Comparison of ENCODE assay signal across 15 cellular contexts in the genomic region with DNA sequence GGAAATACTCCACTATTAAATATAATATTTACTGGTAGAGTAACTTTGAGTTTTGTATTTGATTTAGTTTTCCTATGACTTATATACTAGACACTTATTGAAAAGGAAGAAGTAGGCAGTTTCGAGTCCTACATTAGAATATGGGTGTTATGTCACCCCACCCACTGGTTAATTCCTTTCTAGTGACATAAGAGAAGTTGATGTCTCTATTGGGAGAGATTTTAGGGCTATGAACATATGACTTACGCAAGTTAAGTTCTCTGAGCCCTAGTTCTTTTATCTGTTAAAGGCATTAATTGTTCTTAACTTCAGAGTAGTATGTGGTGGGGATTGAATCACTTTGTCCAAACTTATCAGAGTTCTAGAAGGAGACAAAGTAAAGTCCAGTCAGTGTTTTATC. TPM values are rescaled to one million over a fixed set of nuclear protein-coding genes. Genes with fewer than 3 reads are reported as not detected.
DNase-seq lines count a peak whose midpoint lies in the region; ATAC-seq, FAIRE-seq and TF ChIP-seq lines count a peak whose summit lies in the region.
"Had no signal": no experiment of that assay in that cellular context is flagged by ENCODE, and none has a peak within 500 bp of the region (broad histone marks: within the 10 kb centered on the region; RNA-seq: fewer than 3 reads in every experiment).

No MANE protein-coding gene starts in this region.

- H3K27ac ChIP-seq in A673 (ENCODE audit: low read depth, low read length, poor library complexity, severe bottlenecking), result no peak overlapping the region
- H3K27ac ChIP-seq in fibroblast of lung (ENCODE audit: insufficient read depth, low read length), result peak overlapping the region; percentile 30
- H3K27ac ChIP-seq: SJCRH30, WERI-Rb-1 had no signal

- no peaks in the 10 kb centered on the region for H4K20me1 ChIP-seq in fibroblast of lung (ENCODE audit: control insufficient read depth, extremely low read depth, insufficient read depth, low read length)

- peak overlapping the region; percentile 17 for H3K4me2 ChIP-seq in fibroblast of lung (ENCODE audit: extremely low read depth, insufficient read depth, low read length)

- H3K27me3 ChIP-seq in A673 (replicated peaks; ENCODE audit: insufficient read depth, low read depth, low read length, poor library complexity) (no peaks in the 10 kb centered on the region), fibroblast of lung (ENCODE audit: control insufficient read depth, insufficient read depth, low read length) (no peaks in the 10 kb centered on the region)
- H3K27me3 ChIP-seq: ovary, SJCRH30 had no signal

- H3K9ac ChIP-seq in fibroblast of lung (ENCODE audit: insufficient read depth, low read length), result no peak overlapping the region

- no peak for FAIRE-seq in GM19239 (lab: Jason Lieb, UNC)

- no peak for TF ChIP-seq CTCF in A673 (conservative IDR thresholded peaks at IDR 0.05; ENCODE audit: low read depth, low read length)
- TF ChIP-seq CTCF in NB4 (IDR thresholded peaks at IDR 0.05; ENCODE audit: low read depth, low read length), result no peak
- no peak for TF ChIP-seq CTCF in fibroblast of lung (conservative IDR thresholded peaks at IDR 0.05 in 1 of 2, IDR thresholded peaks at IDR 0.05 in 1 of 2; ENCODE audit: low read depth in 1 of 2, low read length in 2 of 2)

- DNase-seq in A673 (ENCODE audit: low spot score) (peak; percentile 18), NB4 (ENCODE audit: low read depth) (peak; percentile 9), fibroblast of lung (ENCODE audit: low read depth in 2 of 2) (peak; percentile 78 to 81), non-pigmented ciliary epithelial cell (ENCODE audit: low read depth) (peak; percentile 64), hepatic stellate cell (ENCODE audit: low spot score) (no peak), GM19239 (ENCODE audit: insufficient read length, low spot score) (no peak)
- no peak for DNase-seq in T-helper 2 cell treated with Interferon-gamma antibody and Interleukin-4, amounts not matched to agents 5 μg/mL and 100 μg/mL, for 36 hours (ENCODE audit: low spot score)
- DNase-seq: DMS79 treated with DMSO at 0.1 percent for 48 hours, NCI-H524, ovary, SJCRH30, substantia nigra, WERI-Rb-1 had no signal

- no peak overlapping the region for H3K27ac Mint-ChIP-seq in T-helper 2 cell treated with Interferon-gamma antibody and Interleukin-4, amounts not matched to agents 5 μg/mL and 100 μg/mL, for 36 hours

- no peak for ATAC-seq in GM18907 (IDR thresholded peaks at IDR 0.05; ENCODE audit: unreplicated experiment)

- H3K9me3 Mint-ChIP-seq in T-helper 2 cell treated with Interferon-gamma antibody and Interleukin-4, amounts not matched to agents 5 μg/mL and 100 μg/mL, for 36 hours, result no peaks in the 10 kb centered on the region
- H3K9me3 Mint-ChIP-seq: central memory CD8-positive, alpha-beta T cell had no signal

- H3K36me3 ChIP-seq in A673 (ENCODE audit: insufficient read depth, low read length, poor library complexity, severe bottlenecking), result no peaks in the 10 kb centered on the region
- no peaks in the 10 kb centered on the region for H3K36me3 ChIP-seq in fibroblast of lung (ENCODE audit: control insufficient read depth, insufficient read depth, low read length)
- H3K36me3 ChIP-seq: ovary, SJCRH30, WERI-Rb-1 had no signal

- H3K4me3 ChIP-seq in A673 (ENCODE audit: low read depth, low read length, poor library complexity, severe bottlenecking) (no peak overlapping the region), NB4 (ENCODE audit: low read depth, low read length) (no peak overlapping the region), fibroblast of lung (replicated peaks in 1 of 4; ENCODE audit: control extremely low read depth in 1 of 4, insufficient read depth in 1 of 4, low read depth in 3 of 4, low read length in 4 of 4) (no peak overlapping the region)
- H3K4me3 ChIP-seq: ovary, SJCRH30 had no signal

- H3K4me1 Mint-ChIP-seq in T-helper 2 cell treated with Interferon-gamma antibody and Interleukin-4, amounts not matched to agents 5 μg/mL and 100 μg/mL, for 36 hours (ENCODE audit: low read depth), result no peaks in the 10 kb centered on the region
- H3K4me1 Mint-ChIP-seq: central memory CD8-positive, alpha-beta T cell had no signal

- H3K36me3 Mint-ChIP-seq in T-helper 2 cell treated with Interferon-gamma antibody and Interleukin-4, amounts not matched to agents 5 μg/mL and 100 μg/mL, for 36 hours (ENCODE audit: low read depth), result no peaks in the 10 kb centered on the region

- no peak overlapping the region for H3K4me3 Mint-ChIP-seq in T-helper 2 cell treated with Interferon-gamma antibody and Interleukin-4, amounts not matched to agents 5 μg/mL and 100 μg/mL, for 36 hours
- H3K4me3 Mint-ChIP-seq: central memory CD8-positive, alpha-beta T cell had no signal

- peaks cover 26% of the 10 kb centered on the region for H3K79me2 ChIP-seq in fibroblast of lung (ENCODE audit: control insufficient read depth, insufficient read depth, low read length)

- CTCF ChIA-PET in A673 (lab: Charles Lee), result no interaction called here

- intact Hi-C loops in A673 (cut with micrococcal nuclease; ENCODE audit: unreplicated experiment), result no loop called here

- BruUV-seq in A673 (replicated peaks; lab: Mats Ljungman, UMichigan), result no TSS peak

- H3K27me3 Mint-ChIP-seq in T-helper 2 cell treated with Interferon-gamma antibody and Interleukin-4, amounts not matched to agents 5 μg/mL and 100 μg/mL, for 36 hours (ENCODE audit: low read depth), result peaks cover 4% of the 10 kb centered on the region

- POLR2A ChIA-PET in A673 (lab: Charles Lee; ENCODE audit: low non-redundant PET), result no interaction called here

- H3K4me1 ChIP-seq in A673 (ENCODE audit: insufficient read depth, low read length, poor library complexity, severe bottlenecking) (peaks cover 9% of the 10 kb centered on the region), fibroblast of lung (ENCODE audit: control insufficient read depth, extremely low read depth, insufficient read depth, low read length) (peaks cover 29% of the 10 kb centered on the region)

- no peak overlapping the region for H2AFZ ChIP-seq in fibroblast of lung (ENCODE audit: low read length)

- no peak for TF ChIP-seq POLR2A in NB4 (IDR thresholded peaks at IDR 0.05; ENCODE audit: extremely low read depth, insufficient read length)

- H3K9me3 ChIP-seq in A673 (ENCODE audit: low read depth, low read length, poor library complexity, severe bottlenecking) (no peaks in the 10 kb centered on the region), fibroblast of lung (ENCODE audit: control insufficient read depth, insufficient read depth, low read depth, low read length) (no peaks in the 10 kb centered on the region)
- H3K9me3 ChIP-seq: ovary, SJCRH30 had no signal

RNA-seq across cellular contexts. Expression of gene CPED1, which starts 30.5 kb away (rescaled TPM):
- total RNA-seq in A673 (2021) (0.15 TPM in 1 of 2 replicates, not detected in the other), fibroblast of lung (84.0 and 196 TPM in 2 replicates)
- 70.2 and 83.2 TPM in 2 replicates for polyA plus RNA-seq in fibroblast of lung
- polyA plus RNA-seq in fibroblast of lung (2012), result 46.2 and 59.8 TPM in 2 replicates
- 142 and 352 TPM in 2 replicates for polyA minus RNA-seq in fibroblast of lung (ENCODE audit: low replicate concordance)

Comparison
In these comparisons a context has a peak if more than half of its experiments do, and no peak if none do; other contexts are left out.
1. DNase-seq: peak in A673 (single experiment), NB4 (single experiment), fibroblast of lung (2 of 2) and non-pigmented ciliary epithelial cell (single experiment); none in T-helper 2 cell treated with Interferon-gamma antibody and Interleukin-4, amounts not matched to agents 5 μg/mL and 100 μg/mL, for 36 hours (single experiment), hepatic stellate cell (single experiment) and GM19239 (single experiment).
2. RNA of gene CPED1, which starts 30.5 kb away (total RNA-seq): 84.0 to 196 TPM in fibroblast of lung; 0.15 TPM in A673; every median in the first group is over 10 times any median in the second.